ENCODE assay signal across 17 cellular contexts in genomic region chrX:108018659-108019381, GRCh38. TPM values are rescaled to one million over a fixed set of nuclear protein-coding genes. Genes with fewer than 3 reads are reported as not detected.
DNase-seq lines count a peak whose midpoint lies in the region; ATAC-seq, FAIRE-seq and TF ChIP-seq lines count a peak whose summit lies in the region.
"Had no signal": no experiment of that assay in that cellular context is flagged by ENCODE, and none has a peak within 500 bp of the region (broad histone marks: within the 10 kb centered on the region; RNA-seq: fewer than 3 reads in every experiment).

No MANE protein-coding gene starts in this region.

- TF ChIP-seq POLR2A in stomach (IDR thresholded peaks at IDR 0.05) = no peak

- CTCF ChIA-PET in T-cell (lab: Charles Lee) = interaction anchor here (0.6 to 0.7 kb wide), 3 partner anchors 16 to 1609 kb away, joined by 3 to 4 read pairs (median 4); no protein-coding TSS in a partner anchor

- peaks cover 0 to 2% of the 10 kb centered on the region in 2 donors for H3K27me3 Mint-ChIP-seq in T-cell

- no peak overlapping the region for H3K4me3 ChIP-seq in small intestine (ENCODE audit: low read depth in 1 of 2, low read length in 2 of 2)
- no peak overlapping the region for H3K4me3 ChIP-seq in stomach

- TF ChIP-seq EP300 in stomach (IDR thresholded peaks at IDR 0.05) = no peak

- WGBS in small intestine, 3 donors = 70 to 84% (median 76%) methylated on average over 4 of the region's 4 CpGs
- 55 to 93% (median 84%) methylated on average over 2 to 4 of the region's 4 CpGs for WGBS in stomach, 5 donors

- H3K4me1 ChIP-seq in small intestine (ENCODE audit: control insufficient read depth in 2 of 2, insufficient read depth in 1 of 2, low read depth in 1 of 2, low read length in 1 of 2) (no peaks in the 10 kb centered on the region), stomach (no peaks in the 10 kb centered on the region)

- intact Hi-C loops in stomach (cut with DNase I; ENCODE audit: low total_unique reads) = no loop called here

- H3K27ac ChIP-seq in small intestine (ENCODE audit: low read depth in 1 of 2, low read length in 1 of 2) (no peak overlapping the region), stomach (no peak overlapping the region)
- H3K27ac ChIP-seq: VCaP had no signal

- H3K27ac Mint-ChIP-seq in T-cell = peak overlapping the region; percentile 94 to 98

- DNase-seq in activated gamma-delta T cell treated with Interleukin-2 at 50 U/mL for 16 hours = peak; percentile 33
- DNase-seq in activated gamma-delta T cell (lab: John Stamatoyannopoulos, UW) = no peak
- peak in 32 of 34 experiments; percentile 4 to 63 (median 38) for DNase-seq in T-cell
- DNase-seq in activated effector memory CD4-positive, alpha-beta T cell treated with Interleukin-2 at 50 U/mL for 16 hours = peak; percentile 28
- DNase-seq in small intestine = peak; percentile 33
- DNase-seq in stomach = no peak
- no peak for DNase-seq in NCI-H2029 (lab: John Stamatoyannopoulos, UW)
- DNase-seq: ACHN, amniotic stem cell, cortex of kidney, KG1, mesenchymal stem cell, NCI-H1694 treated with DMSO at 0.1 percent for 48 hours, NCI-H524 treated with DMSO at 0.1 percent for 48 hours had no signal

- FAIRE-seq in small intestine (lab: Jason Lieb, UNC) = no peak

- peaks cover 54 to 76% (median 74%) of the 10 kb centered on the region in 3 donors for H3K4me1 Mint-ChIP-seq in T-cell

- no peaks in the 10 kb centered on the region for H3K9me3 ChIP-seq in small intestine (ENCODE audit: control insufficient read depth, low read depth)
- peaks cover 0 to 3% (median 0%) of the 10 kb centered on the region in 4 donors for H3K9me3 ChIP-seq in stomach

- H3K36me3 ChIP-seq in small intestine (ENCODE audit: control insufficient read depth in 2 of 2, insufficient read depth in 2 of 2, low read length in 2 of 2) (no peaks in the 10 kb centered on the region), stomach (no peaks in the 10 kb centered on the region)

- no peak for TF ChIP-seq CTCF in stomach (IDR thresholded peaks at IDR 0.05)

- H3K27me3 ChIP-seq in small intestine (ENCODE audit: control insufficient read depth in 2 of 2, insufficient read depth in 2 of 2, low read length in 2 of 2) = no peaks in the 10 kb centered on the region
- peaks cover 0 to 4% (median 0%) of the 10 kb centered on the region in 3 donors for H3K27me3 ChIP-seq in stomach

- H3K36me3 Mint-ChIP-seq in T-cell = peaks cover 11% of the 10 kb centered on the region

- POLR2A ChIA-PET in T-cell (lab: Charles Lee) = interaction anchor here in 1 of 2 donors (0.6 kb wide), 1 partner anchor 1034 kb away, joined by 3 read pairs; no protein-coding TSS in a partner anchor

- ATAC-seq in T-cell (replicated peaks in 1 of 4) = peak; percentile 87 to 93 (median 90)
- no peak for ATAC-seq in HG03159 (IDR thresholded peaks at IDR 0.05; ENCODE audit: unreplicated experiment)

- peak overlapping the region; percentile 85 to 89 (median 88) for H3K4me3 Mint-ChIP-seq in T-cell

- H3K9me3 Mint-ChIP-seq in T-cell = peaks cover 0 to 8% (median 4%) of the 10 kb centered on the region in 3 donors

RNA-seq across cellular contexts. Expression of gene VSIG1, which starts 26.0 kb away (rescaled TPM):
- 10 to 100 TPM; 24.6 to 34.4 (median 32.7) TPM for total RNA-seq in T-cell
- under 1 TPM in 2 of 3 donors, not detected in 1; 0.43 to 0.45 TPM for polyA plus RNA-seq in small intestine
- 100 to 1,000 TPM in 3 of 5 donors, 10 to 100 TPM in 1, under 1 TPM in 1; 0.58 to 402 (median 138) TPM for total RNA-seq in stomach
- 100 to 1,000 TPM in 1 of 3 donors, 10 to 100 TPM in 2; 31.2 to 172 (median 60.2) TPM for polyA plus RNA-seq in stomach

RNA-seq across cellular contexts. Expression of gene TEX13B, which starts 36.6 kb away (rescaled TPM):
- not detected for total RNA-seq in T-cell
- not detected for polyA plus RNA-seq in small intestine
- total RNA-seq in stomach = not detected
- polyA plus RNA-seq in stomach = not detected
- total RNA-seq: urinary bladder had no signal
- polyA plus RNA-seq: urinary bladder had no signal

Comparison
In these comparisons a context has a peak if more than half of its experiments do, and no peak if none do; other contexts are left out.
1. DNase-seq: peak in activated gamma-delta T cell treated with Interleukin-2 at 50 U/mL for 16 hours (single experiment), T-cell (32 of 34), activated effector memory CD4-positive, alpha-beta T cell treated with Interleukin-2 at 50 U/mL for 16 hours (single experiment) and small intestine (single experiment); none in activated gamma-delta T cell (single experiment), stomach (single experiment) and NCI-H2029 (single experiment).